ENCODE assay signal across 24 cellular contexts in the genomic region with DNA sequence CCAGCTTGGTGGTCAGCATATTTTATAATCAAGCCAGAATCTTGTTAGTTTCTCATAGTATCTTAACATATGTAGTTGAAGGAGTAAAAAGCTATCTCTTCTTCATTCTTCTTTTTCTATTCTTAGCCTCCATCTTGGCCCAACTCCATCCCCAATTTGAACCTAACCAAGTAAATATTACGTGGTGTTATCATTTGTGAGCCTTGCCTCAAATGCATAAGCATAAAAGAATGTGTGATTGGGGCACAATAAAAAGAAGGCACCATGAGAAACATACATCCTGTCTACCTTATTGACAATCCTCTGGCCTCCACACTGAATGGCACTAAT.
"Had no signal": no experiment of that assay in that cellular context is flagged by ENCODE, and none has a peak within 500 bp of the region (broad histone marks: within the 10 kb centered on the region; RNA-seq: fewer than 3 reads in every experiment).

No MANE protein-coding gene starts in this region.

- DNase-seq: activated CD4-positive, alpha-beta T cell treated with anti-CD3 and anti-CD28 coated beads for 4 hours; activated CD4-positive, alpha-beta T cell treated with anti-CD3 and anti-CD28 coated beads, Interleukin-2, amount 50 U/mL, for 4 hours; activated naive CD4-positive, alpha-beta T cell treated with anti-CD3 and anti-CD28 coated beads for 36 hours; activated naive CD8-positive, alpha-beta T cell treated with anti-CD3 and anti-CD28 coated beads for 36 hours; activated T-cell treated with anti-CD3 and anti-CD28 coated beads for 4 hours; activated T-cell treated with anti-CD3 and anti-CD28 coated beads, Interleukin-2, amount 50 U/mL, for 72 hours; endodermal cell; left ventricle myocardium inferior; mesendoderm; natural killer cell; occipital lobe; spleen; stimulated activated naive CD4-positive, alpha-beta T cell treated with Interleukin-2 at 50 U/mL for 16 hours; T-helper 9 cell; transverse colon had no signal

- H3K9ac ChIP-seq: neural progenitor cell had no signal

- H3K27me3 ChIP-seq: ascending aorta, neural progenitor cell, right atrium auricular region, transverse colon had no signal

- H3K27ac Mint-ChIP-seq: activated naive CD4-positive, alpha-beta T cell treated with anti-CD3 and anti-CD28 coated beads for 36 hours; activated naive CD8-positive, alpha-beta T cell treated with anti-CD3 and anti-CD28 coated beads for 36 hours; activated T-cell treated with anti-CD3 and anti-CD28 coated beads, Interleukin-2, amount 50 U/mL, for 72 hours; brain; dendritic cell treated with granulocyte-macrophage colony-stimulating factor and Interleukin-4, amounts not matched to agents 40 ng/mL and 50 ng/mL, for 4 days; endodermal cell; natural killer cell; neural progenitor cell; T-helper 1 cell treated with Interleukin-12 subunit alpha and Interleukin-12 subunit beta and Interleukin-4 antibody, amounts not matched to agents 30 μg/mL and 1 μg/mL, for 36 hours had no signal

- H3K36me3 Mint-ChIP-seq: activated naive CD8-positive, alpha-beta T cell treated with anti-CD3 and anti-CD28 coated beads for 36 hours; brain; natural killer cell; neural progenitor cell had no signal

- H3K4me1 ChIP-seq: ascending aorta, left ventricle myocardium inferior, neural progenitor cell, right atrium auricular region, spleen, transverse colon had no signal

- H3K4me3 Mint-ChIP-seq: activated naive CD4-positive, alpha-beta T cell treated with anti-CD3 and anti-CD28 coated beads for 36 hours; activated naive CD8-positive, alpha-beta T cell treated with anti-CD3 and anti-CD28 coated beads for 36 hours; activated T-cell treated with anti-CD3 and anti-CD28 coated beads, Interleukin-2, amount 50 U/mL, for 72 hours; brain; dendritic cell treated with granulocyte-macrophage colony-stimulating factor and Interleukin-4, amounts not matched to agents 40 ng/mL and 50 ng/mL, for 4 days; endodermal cell; natural killer cell; neural progenitor cell; T-helper 1 cell treated with Interleukin-12 subunit alpha and Interleukin-12 subunit beta and Interleukin-4 antibody, amounts not matched to agents 30 μg/mL and 1 μg/mL, for 36 hours had no signal

- H3K9me3 ChIP-seq: ascending aorta, left ventricle myocardium inferior, right atrium auricular region, spleen, transverse colon had no signal

- H3K4me1 Mint-ChIP-seq: activated naive CD8-positive, alpha-beta T cell treated with anti-CD3 and anti-CD28 coated beads for 36 hours; brain; natural killer cell had no signal

- ATAC-seq: activated T-cell treated with anti-CD3 and anti-CD28 coated beads, Interleukin-2, amount 50 U/mL, for 72 hours; esophagus mucosa; natural killer cell had no signal

- H3K9me3 Mint-ChIP-seq: activated naive CD4-positive, alpha-beta T cell treated with anti-CD3 and anti-CD28 coated beads for 36 hours; activated naive CD8-positive, alpha-beta T cell treated with anti-CD3 and anti-CD28 coated beads for 36 hours; dendritic cell treated with granulocyte-macrophage colony-stimulating factor and Interleukin-4, amounts not matched to agents 40 ng/mL and 50 ng/mL, for 4 days; endodermal cell; neural progenitor cell had no signal

- H3K27ac ChIP-seq: left ventricle myocardium inferior, neural progenitor cell, right atrium auricular region, spleen, transverse colon, VCaP had no signal

- H3K36me3 ChIP-seq: ascending aorta, left ventricle myocardium inferior, neural progenitor cell, right atrium auricular region, spleen, transverse colon had no signal

- H3K4me2 ChIP-seq: neural progenitor cell had no signal

- H3K27me3 Mint-ChIP-seq: dendritic cell treated with granulocyte-macrophage colony-stimulating factor and Interleukin-4, amounts not matched to agents 40 ng/mL and 50 ng/mL, for 4 days had no signal

- H2AFZ ChIP-seq: neural progenitor cell had no signal

- H3K4me3 ChIP-seq: ascending aorta, left ventricle myocardium inferior, lung, neural progenitor cell, right atrium auricular region, spleen, transverse colon had no signal
